ENCODE assay signal across 8 cellular contexts in the genomic region with DNA sequence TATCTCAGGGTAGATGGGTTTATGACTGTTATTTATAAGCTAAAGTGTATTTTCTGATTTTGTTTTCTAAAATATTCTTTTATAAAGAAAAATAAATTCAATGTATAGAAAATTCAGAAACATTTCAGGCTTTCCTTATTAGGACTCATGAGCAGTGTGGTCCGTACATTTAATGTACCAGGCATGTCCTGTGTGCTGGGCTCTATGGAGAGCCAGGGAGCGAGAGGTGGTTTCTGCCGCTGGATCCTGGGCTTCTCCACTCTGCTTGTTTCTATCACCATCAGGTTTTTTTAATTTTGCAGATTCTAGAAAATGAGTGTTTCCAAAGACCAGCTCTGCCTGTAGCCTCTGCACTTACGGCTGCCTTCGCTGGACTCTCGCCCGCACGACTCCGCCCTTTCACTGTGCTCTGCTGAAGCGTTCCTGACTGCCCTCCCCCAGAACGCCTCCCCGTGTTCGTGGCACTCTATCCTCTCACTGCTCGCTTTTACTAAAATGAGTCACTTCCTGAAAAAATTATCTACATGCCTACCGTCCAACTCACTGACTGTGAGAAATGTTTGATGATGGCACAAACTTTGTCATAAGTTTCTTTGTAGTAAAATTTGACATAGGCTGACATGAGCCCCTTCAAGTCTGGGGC.
DNase-seq lines count a peak whose midpoint lies in the region; ATAC-seq, FAIRE-seq and TF ChIP-seq lines count a peak whose summit lies in the region.

No MANE protein-coding gene starts in this region.

- H4K20me1 ChIP-seq in OCI-LY3 (ENCODE audit: insufficient read depth, low read length): no peaks in the 10 kb centered on the region

- peak overlapping the region; percentile 62; the same call in 1 of the 2 replicates for H2AFZ ChIP-seq in OCI-LY3 (ENCODE audit: low read depth, low read length)

- H3K9me3 ChIP-seq in OCI-LY3 (ENCODE audit: insufficient read depth, low read length): no peaks in the 10 kb centered on the region
- H3K9me3 ChIP-seq in right cardiac atrium (ENCODE audit: control insufficient read depth, low read length): no peaks in the 10 kb centered on the region

- H3K27ac ChIP-seq in OCI-LY3 (ENCODE audit: low read length) (peak overlapping the region; percentile 40), right cardiac atrium (ENCODE audit: low read length) (peak overlapping the region; percentile 19)

- WGBS in right cardiac atrium: 37% methylated on average over 15 of the region's 15 CpGs

- no peak for FAIRE-seq in D721Med (lab: Jason Lieb, UNC)

- H3K36me3 ChIP-seq in OCI-LY3 (replicated peaks; ENCODE audit: low read depth, low read length): no peaks in the 10 kb centered on the region

- no peak for TF ChIP-seq CTCF in OCI-LY3 (IDR thresholded peaks at IDR 0.05; ENCODE audit: low read depth, low read length)
- TF ChIP-seq CTCF in D721Med (IDR thresholded peaks at IDR 0.05; ENCODE audit: insufficient read depth, missing control alignments): no peak

- H3K36me3 Mint-ChIP-seq in activated naive CD8-positive, alpha-beta T cell treated with anti-CD3 and anti-CD28 coated beads for 36 hours: no peaks in the 10 kb centered on the region

- H3K27ac Mint-ChIP-seq in activated naive CD8-positive, alpha-beta T cell treated with anti-CD3 and anti-CD28 coated beads for 36 hours: no peak overlapping the region

- H3K27me3 Mint-ChIP-seq in activated naive CD8-positive, alpha-beta T cell treated with anti-CD3 and anti-CD28 coated beads for 36 hours: no peaks in the 10 kb centered on the region

- no peak for TF ChIP-seq POLR2A in GM18505 (IDR thresholded peaks at IDR 0.05; ENCODE audit: borderline replicate concordance, extremely low read depth, insufficient read depth, insufficient read length)

- peak overlapping the region; percentile 34 for H3K9ac ChIP-seq in OCI-LY3 (ENCODE audit: low read length)

- H3K27me3 ChIP-seq in OCI-LY3 (ENCODE audit: low read depth, low read length) (peaks cover 3% of the 10 kb centered on the region), right cardiac atrium (ENCODE audit: control insufficient read depth, insufficient read depth) (no peaks in the 10 kb centered on the region)

- ATAC-seq in GM18505 (IDR thresholded peaks at IDR 0.05; ENCODE audit: unreplicated experiment) (peak; percentile 98), HG02759 (IDR thresholded peaks at IDR 0.05; ENCODE audit: unreplicated experiment) (peak; percentile 96), right cardiac atrium (peak; percentile 95 to 96)

- H3K79me2 ChIP-seq in OCI-LY3 (ENCODE audit: low read length): no peaks in the 10 kb centered on the region

- H3K4me1 ChIP-seq in OCI-LY3 (ENCODE audit: low read length) (peaks cover 22% of the 10 kb centered on the region), right cardiac atrium (ENCODE audit: control insufficient read depth, insufficient read depth, low read length) (peaks cover 2% of the 10 kb centered on the region)

- peak; percentile 25 for DNase-seq in activated naive CD8-positive, alpha-beta T cell treated with anti-CD3 and anti-CD28 coated beads for 36 hours
- DNase-seq in right cardiac atrium (peak; percentile 90 to 95 (median 94)), D721Med (ENCODE audit: insufficient read length, low spot score) (no peak), NCI-H2196 (lab: John Stamatoyannopoulos, UW; ENCODE audit: unreplicated experiment) (no peak)
- peak; percentile 9 for DNase-seq in stimulated activated CD4-positive, alpha-beta T cell treated with anti-CD3 and anti-CD28 coated beads, Interleukin-2, amount 100 ng/mL, for 4 hours (ENCODE audit: low read depth)

- peaks cover 5% of the 10 kb centered on the region for H3K4me1 Mint-ChIP-seq in activated naive CD8-positive, alpha-beta T cell treated with anti-CD3 and anti-CD28 coated beads for 36 hours

- no peaks in the 10 kb centered on the region for H3K9me3 Mint-ChIP-seq in activated naive CD8-positive, alpha-beta T cell treated with anti-CD3 and anti-CD28 coated beads for 36 hours

- intact Hi-C loops in right cardiac atrium (cut with DNase I): no loop called here

- H3K4me2 ChIP-seq in OCI-LY3 (ENCODE audit: low read length): peak overlapping the region; percentile 99

- peak overlapping the region; percentile 71 for H3K4me3 ChIP-seq in OCI-LY3 (ENCODE audit: low read length)
- no peak overlapping the region for H3K4me3 ChIP-seq in right cardiac atrium (ENCODE audit: low read length)

- no peak overlapping the region for H3K4me3 Mint-ChIP-seq in activated naive CD8-positive, alpha-beta T cell treated with anti-CD3 and anti-CD28 coated beads for 36 hours

Comparison
In these comparisons a context has a peak if more than half of its experiments do, and no peak if none do; other contexts are left out.
1. DNase-seq: peak in activated naive CD8-positive, alpha-beta T cell treated with anti-CD3 and anti-CD28 coated beads for 36 hours (single experiment), right cardiac atrium (3 of 3) and stimulated activated CD4-positive, alpha-beta T cell treated with anti-CD3 and anti-CD28 coated beads, Interleukin-2, amount 100 ng/mL, for 4 hours (single experiment); none in D721Med (single experiment) and NCI-H2196 (single experiment).
2. Peak in every context shown above with its lines, with median percentiles within 50 percentile points of each other: ATAC-seq.